1 cellular context compared by ENCODE assay signal in the genomic region with DNA sequence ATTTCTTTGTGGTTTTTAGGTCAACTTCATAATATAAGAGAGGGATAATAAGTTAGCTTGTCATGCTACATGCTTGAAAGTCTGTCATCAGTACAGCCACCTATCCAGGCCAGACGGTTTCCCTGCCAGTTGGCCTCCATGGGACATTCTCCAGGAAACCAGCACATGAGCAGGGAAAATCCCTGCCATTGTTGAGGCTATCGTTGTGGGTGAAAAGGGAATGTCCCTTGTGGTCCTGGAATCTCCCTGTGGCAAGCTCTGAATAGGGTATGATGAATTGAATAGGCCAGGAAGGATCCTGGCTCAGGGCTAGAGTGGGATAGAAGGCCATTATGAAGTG.
TF ChIP-seq lines count a peak whose summit lies in the region.

No MANE protein-coding gene starts in this region.

TF ChIP-seq in GM12878, 131 proteins besides CTCF, POLR2A, EP300 and RAD21 (continued from another document and continues in another):
- TF ChIP-seq CEBPZ (IDR thresholded peaks at IDR 0.05; ENCODE audit: low read depth, low read length) (no peak), NFYA (IDR thresholded peaks at IDR 0.05; ENCODE audit: borderline replicate concordance, low read depth, low read length) (no peak), RELA (IDR thresholded peaks at IDR 0.05; ENCODE audit: borderline replicate concordance, partially characterized antibody) (peak; percentile 72), CREB1 (IDR thresholded peaks at IDR 0.05; ENCODE audit: low read depth) (no peak), IKZF2 (IDR thresholded peaks at IDR 0.05) (peak; percentile 87), EGR1 (IDR thresholded peaks at IDR 0.05; ENCODE audit: borderline replicate concordance in 1 of 2, low read depth in 2 of 2, low read length in 2 of 2) (no peak), CBFB (IDR thresholded peaks at IDR 0.05; ENCODE audit: low read depth) (peak; percentile 88), MEF2A (IDR thresholded peaks at IDR 0.05; ENCODE audit: insufficient read depth, low read depth, low read length) (no peak), IRF5 (IDR thresholded peaks at IDR 0.05; ENCODE audit: borderline replicate concordance) (no peak), KAT2A (conservative IDR thresholded peaks at IDR 0.05; ENCODE audit: control insufficient read depth, low read depth, low read length) (no peak), RFX5 (IDR thresholded peaks at IDR 0.05; ENCODE audit: low read depth, low read length) (no peak), ZBTB11 (CRISPR knock-in tag; IDR thresholded peaks at IDR 0.05) (no peak), MTA2 (IDR thresholded peaks at IDR 0.05; ENCODE audit: low read depth) (peak; percentile 56; the same call in 1 of the 2 replicates), PAX5 (IDR thresholded peaks at IDR 0.05; ENCODE audit: borderline replicate concordance, low read depth, low read length) (0 out of 2 replicates have a peak, but pooled peaks have one; percentile 38), CREM (IDR thresholded peaks at IDR 0.05; ENCODE audit: low read depth) (peak; percentile 49; the same call in 1 of the 2 replicates), BHLHE40 (IDR thresholded peaks at IDR 0.05; ENCODE audit: borderline replicate concordance in 1 of 2, low read depth in 2 of 2, low read length in 1 of 2) (peak; percentile 62 to 75; a peak in 2 of 4 replicates), ZBTB33 (IDR thresholded peaks at IDR 0.05) (no peak), SREBF1 (IDR thresholded peaks at IDR 0.05; ENCODE audit: low read length) (no peak), SP1 (IDR thresholded peaks at IDR 0.05; ENCODE audit: low read depth, low read length) (no peak), MTA3 (IDR thresholded peaks at IDR 0.05; ENCODE audit: borderline replicate concordance, low read length) (no peak), SIN3A (IDR thresholded peaks at IDR 0.05; ENCODE audit: low read depth, low read length) (no peak), NR2F1 (conservative IDR thresholded peaks at IDR 0.05) (0 out of 2 replicates have a peak, but pooled peaks have one; percentile 20), FOS (IDR thresholded peaks at IDR 0.05; ENCODE audit: borderline replicate concordance, extremely low read depth, insufficient read length) (no peak), BCL11A (IDR thresholded peaks at IDR 0.05; ENCODE audit: low read depth, low read length) (peak; percentile 71; the same call in 1 of the 2 replicates), RB1 (IDR thresholded peaks at IDR 0.05; ENCODE audit: borderline replicate concordance) (no peak), MXI1 (IDR thresholded peaks at IDR 0.05; ENCODE audit: low read depth, low read length) (no peak), EED (IDR thresholded peaks at IDR 0.05; ENCODE audit: low read depth) (peak; percentile 95), ZBED1 (IDR thresholded peaks at IDR 0.05; ENCODE audit: borderline replicate concordance) (no peak)
- TF ChIP-seq, protein P1, sequence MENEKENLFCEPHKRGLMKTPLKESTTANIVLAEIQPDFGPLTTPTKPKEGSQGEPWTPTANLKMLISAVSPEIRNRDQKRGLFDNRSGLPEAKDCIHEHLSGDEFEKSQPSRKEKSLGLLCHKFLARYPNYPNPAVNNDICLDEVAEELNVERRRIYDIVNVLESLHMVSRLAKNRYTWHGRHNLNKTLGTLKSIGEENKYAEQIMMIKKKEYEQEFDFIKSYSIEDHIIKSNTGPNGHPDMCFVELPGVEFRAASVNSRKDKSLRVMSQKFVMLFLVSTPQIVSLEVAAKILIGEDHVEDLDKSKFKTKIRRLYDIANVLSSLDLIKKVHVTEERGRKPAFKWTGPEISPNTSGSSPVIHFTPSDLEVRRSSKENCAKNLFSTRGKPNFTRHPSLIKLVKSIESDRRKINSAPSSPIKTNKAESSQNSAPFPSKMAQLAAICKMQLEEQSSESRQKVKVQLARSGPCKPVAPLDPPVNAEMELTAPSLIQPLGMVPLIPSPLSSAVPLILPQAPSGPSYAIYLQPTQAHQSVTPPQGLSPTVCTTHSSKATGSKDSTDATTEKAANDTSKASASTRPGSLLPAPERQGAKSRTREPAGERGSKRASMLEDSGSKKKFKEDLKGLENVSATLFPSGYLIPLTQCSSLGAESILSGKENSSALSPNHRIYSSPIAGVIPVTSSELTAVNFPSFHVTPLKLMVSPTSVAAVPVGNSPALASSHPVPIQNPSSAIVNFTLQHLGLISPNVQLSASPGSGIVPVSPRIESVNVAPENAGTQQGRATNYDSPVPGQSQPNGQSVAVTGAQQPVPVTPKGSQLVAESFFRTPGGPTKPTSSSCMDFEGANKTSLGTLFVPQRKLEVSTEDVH (IDR thresholded peaks at IDR 0.05; ENCODE audit: low read depth, partially characterized antibody) = no peak
- TF ChIP-seq, protein P2, sequence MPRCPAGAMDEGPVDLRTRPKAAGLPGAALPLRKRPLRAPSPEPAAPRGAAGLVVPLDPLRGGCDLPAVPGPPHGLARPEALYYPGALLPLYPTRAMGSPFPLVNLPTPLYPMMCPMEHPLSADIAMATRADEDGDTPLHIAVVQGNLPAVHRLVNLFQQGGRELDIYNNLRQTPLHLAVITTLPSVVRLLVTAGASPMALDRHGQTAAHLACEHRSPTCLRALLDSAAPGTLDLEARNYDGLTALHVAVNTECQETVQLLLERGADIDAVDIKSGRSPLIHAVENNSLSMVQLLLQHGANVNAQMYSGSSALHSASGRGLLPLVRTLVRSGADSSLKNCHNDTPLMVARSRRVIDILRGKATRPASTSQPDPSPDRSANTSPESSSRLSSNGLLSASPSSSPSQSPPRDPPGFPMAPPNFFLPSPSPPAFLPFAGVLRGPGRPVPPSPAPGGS (IDR thresholded peaks at IDR 0.05; ENCODE audit: borderline replicate concordance, insufficient read depth, low read depth, low read length, poor library complexity, severe bottlenecking) = peak; percentile 88
- TF ChIP-seq, protein P3, sequence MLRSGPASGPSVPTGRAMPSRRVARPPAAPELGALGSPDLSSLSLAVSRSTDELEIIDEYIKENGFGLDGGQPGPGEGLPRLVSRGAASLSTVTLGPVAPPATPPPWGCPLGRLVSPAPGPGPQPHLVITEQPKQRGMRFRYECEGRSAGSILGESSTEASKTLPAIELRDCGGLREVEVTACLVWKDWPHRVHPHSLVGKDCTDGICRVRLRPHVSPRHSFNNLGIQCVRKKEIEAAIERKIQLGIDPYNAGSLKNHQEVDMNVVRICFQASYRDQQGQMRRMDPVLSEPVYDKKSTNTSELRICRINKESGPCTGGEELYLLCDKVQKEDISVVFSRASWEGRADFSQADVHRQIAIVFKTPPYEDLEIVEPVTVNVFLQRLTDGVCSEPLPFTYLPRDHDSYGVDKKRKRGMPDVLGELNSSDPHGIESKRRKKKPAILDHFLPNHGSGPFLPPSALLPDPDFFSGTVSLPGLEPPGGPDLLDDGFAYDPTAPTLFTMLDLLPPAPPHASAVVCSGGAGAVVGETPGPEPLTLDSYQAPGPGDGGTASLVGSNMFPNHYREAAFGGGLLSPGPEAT (IDR thresholded peaks at IDR 0.05; ENCODE audit: low read depth) = peak; percentile 68
- TF ChIP-seq, protein P4, sequence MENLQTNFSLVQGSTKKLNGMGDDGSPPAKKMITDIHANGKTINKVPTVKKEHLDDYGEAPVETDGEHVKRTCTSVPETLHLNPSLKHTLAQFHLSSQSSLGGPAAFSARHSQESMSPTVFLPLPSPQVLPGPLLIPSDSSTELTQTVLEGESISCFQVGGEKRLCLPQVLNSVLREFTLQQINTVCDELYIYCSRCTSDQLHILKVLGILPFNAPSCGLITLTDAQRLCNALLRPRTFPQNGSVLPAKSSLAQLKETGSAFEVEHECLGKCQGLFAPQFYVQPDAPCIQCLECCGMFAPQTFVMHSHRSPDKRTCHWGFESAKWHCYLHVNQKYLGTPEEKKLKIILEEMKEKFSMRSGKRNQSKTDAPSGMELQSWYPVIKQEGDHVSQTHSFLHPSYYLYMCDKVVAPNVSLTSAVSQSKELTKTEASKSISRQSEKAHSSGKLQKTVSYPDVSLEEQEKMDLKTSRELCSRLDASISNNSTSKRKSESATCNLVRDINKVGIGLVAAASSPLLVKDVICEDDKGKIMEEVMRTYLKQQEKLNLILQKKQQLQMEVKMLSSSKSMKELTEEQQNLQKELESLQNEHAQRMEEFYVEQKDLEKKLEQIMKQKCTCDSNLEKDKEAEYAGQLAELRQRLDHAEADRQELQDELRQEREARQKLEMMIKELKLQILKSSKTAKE (IDR thresholded peaks at IDR 0.05; ENCODE audit: low read depth, poor library complexity, severe bottlenecking) = peak; percentile 42
- TF ChIP-seq, protein P5, sequence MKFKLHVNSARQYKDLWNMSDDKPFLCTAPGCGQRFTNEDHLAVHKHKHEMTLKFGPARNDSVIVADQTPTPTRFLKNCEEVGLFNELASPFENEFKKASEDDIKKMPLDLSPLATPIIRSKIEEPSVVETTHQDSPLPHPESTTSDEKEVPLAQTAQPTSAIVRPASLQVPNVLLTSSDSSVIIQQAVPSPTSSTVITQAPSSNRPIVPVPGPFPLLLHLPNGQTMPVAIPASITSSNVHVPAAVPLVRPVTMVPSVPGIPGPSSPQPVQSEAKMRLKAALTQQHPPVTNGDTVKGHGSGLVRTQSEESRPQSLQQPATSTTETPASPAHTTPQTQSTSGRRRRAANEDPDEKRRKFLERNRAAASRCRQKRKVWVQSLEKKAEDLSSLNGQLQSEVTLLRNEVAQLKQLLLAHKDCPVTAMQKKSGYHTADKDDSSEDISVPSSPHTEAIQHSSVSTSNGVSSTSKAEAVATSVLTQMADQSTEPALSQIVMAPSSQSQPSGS (IDR thresholded peaks at IDR 0.05; ENCODE audit: low read length) = peak; percentile 34; the same call in 1 of the 2 replicates
